32 cellular contexts compared by ENCODE assay signal in genomic region chr9:114158482-114159130, GRCh38. TPM values are rescaled to one million over a fixed set of nuclear protein-coding genes. Genes with fewer than 3 reads are reported as not detected.
DNase-seq lines count a peak whose midpoint lies in the region; ATAC-seq and TF ChIP-seq lines count a peak whose summit lies in the region.
"Had no signal": no experiment of that assay in that cellular context is flagged by ENCODE, and none has a peak within 500 bp of the region (broad histone marks: within the 10 kb centered on the region; RNA-seq: fewer than 3 reads in every experiment).

No MANE protein-coding gene starts in this region.

- H3K27me3 ChIP-seq in BLaER1 (peaks cover 16% of the 10 kb centered on the region), WERI-Rb-1 (ENCODE audit: insufficient read depth, low read depth, severe bottlenecking) (peaks cover 6% of the 10 kb centered on the region), hepatocyte (no peaks in the 10 kb centered on the region), rectal smooth muscle tissue (ENCODE audit: control insufficient read depth, insufficient read depth, low read length) (peaks cover 8% of the 10 kb centered on the region), PC-3 (ENCODE audit: low read length) (no peaks in the 10 kb centered on the region), brain microvascular endothelial cell (replicated peaks) (peaks cover 15% of the 10 kb centered on the region)
- peaks cover 18% of the 10 kb centered on the region for H3K27me3 ChIP-seq in effector memory CD4-positive, alpha-beta T cell (replicated peaks; ENCODE audit: control insufficient read depth, insufficient read depth, low read length, poor library complexity, severe bottlenecking)

- H2AFZ ChIP-seq in hepatocyte (no peak overlapping the region), PC-3 (ENCODE audit: low read length) (no peak overlapping the region)

- H3K4me2 ChIP-seq in BLaER1 (peak overlapping the region; percentile 88), hepatocyte (peak overlapping the region; percentile 88), PC-3 (ENCODE audit: low read length) (no peak overlapping the region)

- H3K4me3 ChIP-seq in BLaER1 (no peak overlapping the region), WERI-Rb-1 (ENCODE audit: low read depth, low read length) (no peak overlapping the region), hepatocyte (no peak overlapping the region), rectal smooth muscle tissue (ENCODE audit: low read length) (no peak overlapping the region), PC-3 (ENCODE audit: low read length) (no peak overlapping the region), brain microvascular endothelial cell (ENCODE audit: low read depth, low read length) (no peak overlapping the region)
- H3K4me3 ChIP-seq in effector memory CD4-positive, alpha-beta T cell (ENCODE audit: insufficient read depth, low read depth, low read length, poor library complexity, severe bottlenecking), result no peak overlapping the region
- H3K4me3 ChIP-seq: dorsolateral prefrontal cortex, suprapubic skin had no signal

- in situ Hi-C loops in brain microvascular endothelial cell (cut with HindIII; ENCODE audit: low pct_ligation_motif_present, low sequenced_read_pairs), result no loop called here

- POLR2A ChIA-PET in PC-3 (lab: Charles Lee; ENCODE audit: unreplicated experiment), result interaction anchor here (0.6 kb wide), 1 partner anchor 17 kb away, joined by 3 read pairs; no protein-coding TSS in a partner anchor

- peaks cover 87% of the 10 kb centered on the region for H3K4me1 ChIP-seq in BLaER1
- peaks cover 63% of the 10 kb centered on the region for H3K4me1 ChIP-seq in hepatocyte (ENCODE audit: insufficient read depth)
- peaks cover 15% of the 10 kb centered on the region for H3K4me1 ChIP-seq in rectal smooth muscle tissue (ENCODE audit: control insufficient read depth, insufficient read depth, low read length)
- H3K4me1 ChIP-seq in effector memory CD4-positive, alpha-beta T cell (ENCODE audit: control insufficient read depth, insufficient read depth, low read length, poor library complexity, severe bottlenecking), result peaks cover 21% of the 10 kb centered on the region
- H3K4me1 ChIP-seq in PC-3 (ENCODE audit: insufficient read depth, low read length), result peaks cover 10% of the 10 kb centered on the region

- no TSS peak for BruUV-seq in PC-3 (replicated peaks; lab: Mats Ljungman, UMichigan)

- WGBS in hepatocyte (ENCODE audit: low lambda C conversion rate, missing lambda C conversion rate), result 80% methylated on average over 10 of the region's 10 CpGs

- H3K9me3 ChIP-seq in BLaER1, result no peaks in the 10 kb centered on the region
- H3K9me3 ChIP-seq in WERI-Rb-1 (ENCODE audit: severe bottlenecking), result no peaks in the 10 kb centered on the region
- no peaks in the 10 kb centered on the region for H3K9me3 ChIP-seq in hepatocyte (ENCODE audit: low read depth)
- no peaks in the 10 kb centered on the region for H3K9me3 ChIP-seq in effector memory CD4-positive, alpha-beta T cell (ENCODE audit: control insufficient read depth, low read length)
- no peaks in the 10 kb centered on the region for H3K9me3 ChIP-seq in PC-3 (ENCODE audit: low read length)
- H3K9me3 ChIP-seq: suprapubic skin had no signal

- CTCF ChIA-PET in PC-3 (lab: Charles Lee), result no interaction called here

- no peaks in the 10 kb centered on the region for H3F3A ChIP-seq in PC-3 (ENCODE audit: low read length, unreplicated experiment)

- H3K9me2 ChIP-seq in hepatocyte (replicated peaks; ENCODE audit: insufficient read depth), result no peaks in the 10 kb centered on the region
- no peaks in the 10 kb centered on the region for H3K9me2 ChIP-seq in PC-3 (replicated peaks; ENCODE audit: low read length)

- H3K36me3 ChIP-seq in BLaER1 (no peaks in the 10 kb centered on the region), WERI-Rb-1 (peaks cover 20% of the 10 kb centered on the region), hepatocyte (replicated peaks; ENCODE audit: insufficient read depth, low read depth) (no peaks in the 10 kb centered on the region), rectal smooth muscle tissue (ENCODE audit: control insufficient read depth, insufficient read depth, low read length) (no peaks in the 10 kb centered on the region), PC-3 (ENCODE audit: low read depth, low read length) (no peaks in the 10 kb centered on the region), brain microvascular endothelial cell (replicated peaks) (no peaks in the 10 kb centered on the region)
- no peaks in the 10 kb centered on the region for H3K36me3 ChIP-seq in effector memory CD4-positive, alpha-beta T cell (ENCODE audit: control insufficient read depth, insufficient read depth, low read length)
- H3K36me3 ChIP-seq: suprapubic skin had no signal

- TF ChIP-seq CTCF in WERI-Rb-1 (IDR thresholded peaks at IDR 0.05; ENCODE audit: low read depth, low read length) (no peak), hepatocyte (IDR thresholded peaks at IDR 0.05; ENCODE audit: poor library complexity) (no peak), PC-3 (conservative IDR thresholded peaks at IDR 0.05; ENCODE audit: low read depth, low read length) (no peak), brain microvascular endothelial cell (IDR thresholded peaks at IDR 0.05; ENCODE audit: low read depth, low read length, missing control alignments) (no peak)

- H3K9ac ChIP-seq in BLaER1, result peak overlapping the region; percentile 91; the same call in 1 of the 2 replicates
- H3K9ac ChIP-seq in rectal smooth muscle tissue (ENCODE audit: low read length), result no peak overlapping the region
- no peak overlapping the region for H3K9ac ChIP-seq in PC-3 (ENCODE audit: low read length)

- intact Hi-C loops in PC-3 (cut with micrococcal nuclease), result loop anchor here (5.0 kb wide), 1 partner anchor 114 kb away; no protein-coding TSS in a partner anchor

- no peak for DNase-seq in WERI-Rb-1
- DNase-seq in hepatocyte (ENCODE audit: low spot score), result no peak
- no peak for DNase-seq in effector memory CD4-positive, alpha-beta T cell
- DNase-seq in PC-3, result no peak
- DNase-seq in brain microvascular endothelial cell, result no peak
- no peak for DNase-seq in hippocampal formation (lab: John Stamatoyannopoulos, UW)
- DNase-seq: activated CD4-positive, alpha-beta memory T cell treated with anti-CD3 and anti-CD28 coated beads, Interleukin-2, amount 10 ng/mL, durations not matched to agents 7 days and 5 days; activated CD4-positive, alpha-beta T cell treated with anti-CD3 and anti-CD28 coated beads for 1 hour; activated CD8-positive, alpha-beta memory T cell treated with anti-CD3 and anti-CD28 coated beads, Interleukin-2, amount 50 U/mL, for 48 hours; activated naive CD4-positive, alpha-beta T cell treated with Interleukin-2 at 50 U/mL for 16 hours; AML-193; CD8-positive, alpha-beta memory T cell; DMS 273 treated with DMSO at 0.1 percent for 48 hours; dorsolateral prefrontal cortex; H7; immature natural killer cell; KG1; naive B cell; NCI-H1105; NCI-H1930; NCI-H526; occipital lobe; SHP77; stimulated activated naive CD4-positive, alpha-beta T cell had no signal

- H4K20me1 ChIP-seq in BLaER1 (peaks cover 84% of the 10 kb centered on the region), hepatocyte (ENCODE audit: insufficient read depth, poor library complexity, severe bottlenecking) (peaks cover 14% of the 10 kb centered on the region), PC-3 (ENCODE audit: low read length) (no peaks in the 10 kb centered on the region)

- no peak for ATAC-seq in PC-3

- H3K79me2 ChIP-seq in hepatocyte (peaks cover 72% of the 10 kb centered on the region), PC-3 (ENCODE audit: low read length) (no peaks in the 10 kb centered on the region)

- H3K27ac ChIP-seq in BLaER1, result 0 out of 2 replicates have a peak overlapping the region, but pooled peaks have one; percentile 13
- H3K27ac ChIP-seq in WERI-Rb-1, result peak overlapping the region; percentile 10; the same call in 1 of the 2 replicates
- H3K27ac ChIP-seq in hepatocyte, result peak overlapping the region; percentile 42
- H3K27ac ChIP-seq in rectal smooth muscle tissue (ENCODE audit: low read depth, low read length), result peak overlapping the region; percentile 9
- H3K27ac ChIP-seq in effector memory CD4-positive, alpha-beta T cell (ENCODE audit: insufficient read depth, low read length, poor library complexity, severe bottlenecking), result no peak overlapping the region
- no peak overlapping the region for H3K27ac ChIP-seq in PC-3 (ENCODE audit: low read length)
- no peak overlapping the region for H3K27ac ChIP-seq in brain microvascular endothelial cell
- H3K27ac ChIP-seq: dorsolateral prefrontal cortex, suprapubic skin had no signal

RNA-seq across cellular contexts. Expression of gene COL27A1, which starts 3.3 kb away (rescaled TPM):
- total RNA-seq in hepatocyte, result 30.8 and 47.0 TPM in 2 replicates
- polyA plus RNA-seq in hepatocyte, result 44.6 and 55.2 TPM in 2 replicates
- total RNA-seq in PC-3 (2014; rRNA removed), result 4.3 and 11.4 TPM in 2 replicates
- polyA plus RNA-seq: CD8-positive, alpha-beta memory T cell; immature natural killer cell had no signal

RNA-seq across cellular contexts. Expression of gene KIF12, which starts 59.5 kb away (rescaled TPM):
- total RNA-seq in hepatocyte (31.9 and 39.9 TPM in 2 replicates), PC-3 (2014; rRNA removed) (4.4 and 6.3 TPM in 2 replicates)
- 96.5 and 97.3 TPM in 2 replicates for polyA plus RNA-seq in hepatocyte
- total RNA-seq: A673; activated CD4-positive, alpha-beta memory T cell treated with anti-CD3 and anti-CD28 coated beads, Interleukin-2, amount 10 ng/mL, durations not matched to agents 7 days and 5 days; activated T-helper 1 cell treated with anti-CD3 and anti-CD28 coated beads, Interleukin-12 subunit alpha, Interleukin-12 subunit beta, Interleukin-2, Interleukin-4 antibody, amounts not matched to agents 30 ng/mL and 10 ng/mL and 1 ng/mL, durations not matched to agents 14 hours and 24 hours and 36 hours; CD8-positive, alpha-beta memory T cell; fibroblast of lung; MCF 10A; T-helper 2 cell treated with Interferon-gamma antibody and Interleukin-4, amounts not matched to agents 100 ng/mL and 5 ng/mL, for 36 hours had no signal
- polyA plus RNA-seq: CD8-positive, alpha-beta memory T cell; fibroblast of lung; immature natural killer cell had no signal

Comparison
In these comparisons a context has a peak if more than half of its experiments do, and no peak if none do; other contexts are left out.
1. H3K27ac ChIP-seq: peak in BLaER1 (single experiment), WERI-Rb-1 (single experiment), hepatocyte (single experiment) and rectal smooth muscle tissue (single experiment); none in effector memory CD4-positive, alpha-beta T cell (single experiment), PC-3 (single experiment) and brain microvascular endothelial cell (single experiment).